9 cellular contexts compared by ENCODE assay signal in the genomic region with DNA sequence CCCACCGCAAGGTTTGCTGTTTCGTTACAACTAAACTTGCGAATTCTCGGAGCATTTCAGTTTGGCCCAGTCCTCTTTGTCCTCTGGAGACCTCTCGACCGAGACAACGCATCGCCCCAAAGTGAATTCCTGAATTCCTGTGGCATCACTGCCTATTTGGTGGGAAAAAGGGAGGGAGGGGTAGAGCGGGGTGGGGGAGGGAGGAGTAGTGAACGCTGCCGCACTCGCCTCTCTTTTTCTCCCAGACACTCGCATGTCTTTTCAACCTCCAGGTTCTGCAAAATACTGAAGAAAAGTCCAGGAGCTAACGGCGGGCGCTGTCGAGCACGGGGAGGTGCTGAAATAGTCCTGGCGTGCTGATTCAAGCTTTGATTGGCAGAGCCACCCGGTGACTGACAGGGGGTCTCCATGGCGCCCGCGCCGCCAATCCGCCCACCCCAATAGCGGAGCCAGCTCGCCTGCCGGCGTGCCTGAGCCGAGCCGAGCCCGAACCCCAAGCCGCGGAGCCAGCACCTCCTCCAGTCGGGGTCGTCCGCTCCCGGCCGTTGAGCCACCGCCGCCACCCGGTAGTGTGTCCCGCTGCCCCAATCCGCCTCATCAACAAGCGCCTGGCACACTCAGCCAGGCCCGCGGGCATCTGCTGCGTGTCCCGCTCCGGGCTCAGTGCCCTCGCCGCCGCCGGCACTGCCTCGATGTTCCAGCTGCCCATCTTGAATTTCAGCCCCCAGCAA. TPM values are rescaled to one million over a fixed set of nuclear protein-coding genes. Genes with fewer than 3 reads are reported as not detected.
DNase-seq lines count a peak whose midpoint lies in the region; ATAC-seq and TF ChIP-seq lines count a peak whose summit lies in the region.
"Had no signal": no experiment of that assay in that cellular context is flagged by ENCODE, and none has a peak within 500 bp of the region (broad histone marks: within the 10 kb centered on the region; RNA-seq: fewer than 3 reads in every experiment).

A gene (plus strand): TSS at position 440 of the 731 bp plus-strand sequence. CDS start 253 bp downstream, at position 693.

- intact Hi-C loops in left lung (cut with DNase I), result no loop called here
- intact Hi-C loops in stomach (cut with DNase I; ENCODE audit: low total_unique reads), result no loop called here
- intact Hi-C loops in posterior vena cava (cut with DNase I), result no loop called here

- peaks cover 99 to 100% of the 10 kb centered on the region in 2 donors for H3K27me3 ChIP-seq in left lung
- H3K27me3 ChIP-seq in stomach, result peaks cover 56 to 100% (median 96%) of the 10 kb centered on the region in 3 donors

- peak; percentile 38 for ATAC-seq in WTC11
- ATAC-seq in left lung, result peak; percentile 18

- peak within 1 kb of the TSS; percentile 72 for H3K4me3 Mint-ChIP-seq in WTC11
- H3K4me3 Mint-ChIP-seq in HFFc6, result no peak within 1 kb of the TSS

- TF ChIP-seq POLR2A in stomach (IDR thresholded peaks at IDR 0.05), result no peak

- TF ChIP-seq CTCF in HEK293 (tag by site-specific recombination; IDR thresholded peaks at IDR 0.05) (no peak), WTC11 (IDR thresholded peaks at IDR 0.05) (no peak), left lung (IDR thresholded peaks at IDR 0.05) (no peak), HFFc6 (IDR thresholded peaks at IDR 0.05) (no peak), stomach (IDR thresholded peaks at IDR 0.05) (no peak)

- H3K27ac ChIP-seq in HEK293 (ENCODE audit: extremely low read depth, low read depth, low read length) (no peak within 1 kb of the TSS), left lung (no peak within 1 kb of the TSS), stomach (no peak within 1 kb of the TSS)
- H3K27ac ChIP-seq: tibial artery had no signal

- H3K4me1 ChIP-seq in HEK293 (ENCODE audit: control insufficient read depth, insufficient read depth, low read length), result 0 out of 2 replicates have a peak, but pooled peaks cover under 1% of the 10 kb centered on the region
- peaks cover 4 to 10% of the 10 kb centered on the region in 2 donors for H3K4me1 ChIP-seq in left lung
- H3K4me1 ChIP-seq in stomach, result peaks cover 22 to 49% (median 32%) of the 10 kb centered on the region in 4 donors

- 2 to 5% (median 3%) methylated on average over 16 to 55 of the region's 55 CpGs for WGBS in stomach, 5 donors

- no peak for TF ChIP-seq EP300 in stomach (IDR thresholded peaks at IDR 0.05)

- H3K36me3 ChIP-seq in HEK293 (ENCODE audit: control insufficient read depth in 2 of 2, insufficient read depth in 1 of 2, low read length in 2 of 2) (no peaks in the 10 kb centered on the region), left lung (no peaks in the 10 kb centered on the region), stomach (no peaks in the 10 kb centered on the region)
- H3K36me3 ChIP-seq: tibial artery had no signal

- H3K4me1 Mint-ChIP-seq in WTC11 (peaks cover 75% of the 10 kb centered on the region), HFFc6 (ENCODE audit: low read depth) (no peaks in the 10 kb centered on the region)

- H3K9me3 ChIP-seq in HEK293 (ENCODE audit: control insufficient read depth, insufficient read depth, low read depth, low read length) (no peaks in the 10 kb centered on the region), left lung (no peaks in the 10 kb centered on the region), stomach (peaks cover 0 to 24% (median 0%) of the 10 kb centered on the region in 4 donors)
- H3K9me3 ChIP-seq: tibial artery had no signal

- no peaks in the 10 kb centered on the region for H3K9me3 Mint-ChIP-seq in WTC11
- peaks cover 4% of the 10 kb centered on the region; the same call in 1 of the 2 replicates for H3K9me3 Mint-ChIP-seq in HFFc6

- H3K36me3 Mint-ChIP-seq in WTC11 (no peaks in the 10 kb centered on the region), HFFc6 (ENCODE audit: low read depth) (no peaks in the 10 kb centered on the region)

- DNase-seq in AG20443 (ENCODE audit: low spot score) (peak; percentile 40), WTC11 (ENCODE audit: low spot score) (peak; percentile 82), left lung (peak in 1 of 2 donors; percentile 71), HFFc6 (no peak), stomach (no peak), posterior vena cava (ENCODE audit: low spot score) (no peak)
- DNase-seq in stimulated activated CD4-positive, alpha-beta T cell treated with anti-CD3 and anti-CD28 coated beads, Interleukin-4, amount 100 ng/mL, for 1 hour, result no peak

- no peak within 1 kb of the TSS for H3K27ac Mint-ChIP-seq in WTC11
- H3K27ac Mint-ChIP-seq in HFFc6, result no peak within 1 kb of the TSS

- peak within 1 kb of the TSS; percentile 58 for H3K4me3 ChIP-seq in HEK293 (ENCODE audit: low read depth, low read length)
- no peak within 1 kb of the TSS for H3K4me3 ChIP-seq in left lung
- H3K4me3 ChIP-seq in stomach, result peak within 1 kb of the TSS in 1 of 4 donors; percentile 3

- POLR2A ChIA-PET in HEK293 (lab: Yijun Ruan, JAX), result no interaction called here
- POLR2A ChIA-PET in WTC11 (lab: Charles Lee), result interaction anchor here (0.6 to 1.1 kb wide), 2 partner anchors 260 to 532 kb away, joined by 3 to 4 read pairs; a partner anchor contains a TSS

- H3K27me3 Mint-ChIP-seq in WTC11 (ENCODE audit: low read depth) (peaks cover 100% of the 10 kb centered on the region), HFFc6 (ENCODE audit: insufficient read depth) (peaks cover 52% of the 10 kb centered on the region)

- CTCF ChIA-PET in HEK293 (lab: Yijun Ruan, JAX), result interaction anchor here (0.5 to 0.7 kb wide), 2 partner anchors 24 to 1710 kb away, joined by 3 read pairs; no protein-coding TSS in a partner anchor
- CTCF ChIA-PET in WTC11 (lab: Charles Lee), result interaction anchor here (0.7 to 4.7 kb wide), 6 partner anchors 33 to 243 kb away, joined by 3 to 22 read pairs (median 8); no protein-coding TSS in a partner anchor

TF ChIP-seq in HEK293, 187 proteins besides CTCF, POLR2A, EP300 and RAD21 (continues in another document):
- TF ChIP-seq ZNF311 (tag by site-specific recombination; IDR thresholded peaks at IDR 0.05; ENCODE audit: borderline replicate concordance), result no peak
- TF ChIP-seq ZNF341 (tag by site-specific recombination; IDR thresholded peaks at IDR 0.05; ENCODE audit: low read depth), result 0 out of 2 replicates have a peak, but pooled peaks have one; percentile 18
- TF ChIP-seq, protein P1, sequence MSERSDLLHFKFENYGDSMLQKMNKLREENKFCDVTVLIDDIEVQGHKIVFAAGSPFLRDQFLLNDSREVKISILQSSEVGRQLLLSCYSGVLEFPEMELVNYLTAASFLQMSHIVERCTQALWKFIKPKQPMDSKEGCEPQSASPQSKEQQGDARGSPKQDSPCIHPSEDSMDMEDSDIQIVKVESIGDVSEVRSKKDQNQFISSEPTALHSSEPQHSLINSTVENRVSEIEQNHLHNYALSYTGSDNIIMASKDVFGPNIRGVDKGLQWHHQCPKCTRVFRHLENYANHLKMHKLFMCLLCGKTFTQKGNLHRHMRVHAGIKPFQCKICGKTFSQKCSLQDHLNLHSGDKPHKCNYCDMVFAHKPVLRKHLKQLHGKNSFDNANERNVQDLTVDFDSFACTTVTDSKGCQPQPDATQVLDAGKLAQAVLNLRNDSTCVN (tag by site-specific recombination; optimal IDR thresholded peaks at IDR 0.05), result peak; percentile 18
- TF ChIP-seq ZNF335 (tag by site-specific recombination; conservative IDR thresholded peaks at IDR 0.05), result peak; percentile 41; the same call in 1 of the 2 replicates

TF ChIP-seq in WTC11, 78 proteins besides CTCF, POLR2A, EP300 and RAD21 (continues in another document):
- TF ChIP-seq CREM (CRISPR knock-in tag; IDR thresholded peaks at IDR 0.05) (no peak), FOXK1 (CRISPR knock-in tag; IDR thresholded peaks at IDR 0.05) (0 out of 2 replicates have a peak, but pooled peaks have one; percentile 30), GABPB1 (CRISPR knock-in tag; IDR thresholded peaks at IDR 0.05) (no peak), NR1H2 (CRISPR knock-in tag; IDR thresholded peaks at IDR 0.05) (no peak), NFYB (CRISPR knock-in tag; conservative IDR thresholded peaks at IDR 0.05; ENCODE audit: low read depth) (peak; percentile 37; the same call in 1 of the 2 replicates), ZNF121 (CRISPR knock-in tag; IDR thresholded peaks at IDR 0.05) (no peak)
- TF ChIP-seq, protein P2, sequence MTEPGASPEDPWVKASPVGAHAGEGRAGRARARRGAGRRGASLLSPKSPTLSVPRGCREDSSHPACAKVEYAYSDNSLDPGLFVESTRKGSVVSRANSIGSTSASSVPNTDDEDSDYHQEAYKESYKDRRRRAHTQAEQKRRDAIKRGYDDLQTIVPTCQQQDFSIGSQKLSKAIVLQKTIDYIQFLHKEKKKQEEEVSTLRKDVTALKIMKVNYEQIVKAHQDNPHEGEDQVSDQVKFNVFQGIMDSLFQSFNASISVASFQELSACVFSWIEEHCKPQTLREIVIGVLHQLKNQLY (CRISPR knock-in tag; IDR thresholded peaks at IDR 0.05), result no peak
- TF ChIP-seq, protein P3, sequence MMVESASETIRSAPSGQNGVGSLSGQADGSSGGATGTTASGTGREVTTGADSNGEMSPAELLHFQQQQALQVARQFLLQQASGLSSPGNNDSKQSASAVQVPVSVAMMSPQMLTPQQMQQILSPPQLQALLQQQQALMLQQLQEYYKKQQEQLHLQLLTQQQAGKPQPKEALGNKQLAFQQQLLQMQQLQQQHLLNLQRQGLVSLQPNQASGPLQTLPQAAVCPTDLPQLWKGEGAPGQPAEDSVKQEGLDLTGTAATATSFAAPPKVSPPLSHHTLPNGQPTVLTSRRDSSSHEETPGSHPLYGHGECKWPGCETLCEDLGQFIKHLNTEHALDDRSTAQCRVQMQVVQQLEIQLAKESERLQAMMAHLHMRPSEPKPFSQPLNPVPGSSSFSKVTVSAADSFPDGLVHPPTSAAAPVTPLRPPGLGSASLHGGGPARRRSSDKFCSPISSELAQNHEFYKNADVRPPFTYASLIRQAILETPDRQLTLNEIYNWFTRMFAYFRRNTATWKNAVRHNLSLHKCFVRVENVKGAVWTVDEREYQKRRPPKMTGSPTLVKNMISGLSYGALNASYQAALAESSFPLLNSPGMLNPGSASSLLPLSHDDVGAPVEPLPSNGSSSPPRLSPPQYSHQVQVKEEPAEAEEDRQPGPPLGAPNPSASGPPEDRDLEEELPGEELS (CRISPR knock-in tag; IDR thresholded peaks at IDR 0.05), result 0 out of 2 replicates have a peak, but pooled peaks have one; percentile 17

RNA-seq across cellular contexts. Expression of the gene that starts here (rescaled TPM):
- total RNA-seq in WTC11 (2021) (0.07 TPM in 1 of 3 replicates, not detected in the others), left lung (not detected), stomach (not detected), posterior vena cava (not detected)
- not detected for total RNA-seq in HFFc6 (2021; fragmentation: NEBNext Ultra II Directional; extraction: Animal tissue kit (Norgen Biotek cat#: 25700))
- polyA plus RNA-seq in stomach, result not detected

Comparison
In these comparisons a context has a peak if more than half of its experiments do, and no peak if none do; other contexts are left out.
1. Peak in DNase-seq and ATAC-seq in WTC11; RNA of the gene not detected or under 1 TPM.
2. Peak in ATAC-seq in left lung; RNA of the gene not detected or under 1 TPM.